Comparison of ENCODE assay signal across 1 cellular context in the genomic region with DNA sequence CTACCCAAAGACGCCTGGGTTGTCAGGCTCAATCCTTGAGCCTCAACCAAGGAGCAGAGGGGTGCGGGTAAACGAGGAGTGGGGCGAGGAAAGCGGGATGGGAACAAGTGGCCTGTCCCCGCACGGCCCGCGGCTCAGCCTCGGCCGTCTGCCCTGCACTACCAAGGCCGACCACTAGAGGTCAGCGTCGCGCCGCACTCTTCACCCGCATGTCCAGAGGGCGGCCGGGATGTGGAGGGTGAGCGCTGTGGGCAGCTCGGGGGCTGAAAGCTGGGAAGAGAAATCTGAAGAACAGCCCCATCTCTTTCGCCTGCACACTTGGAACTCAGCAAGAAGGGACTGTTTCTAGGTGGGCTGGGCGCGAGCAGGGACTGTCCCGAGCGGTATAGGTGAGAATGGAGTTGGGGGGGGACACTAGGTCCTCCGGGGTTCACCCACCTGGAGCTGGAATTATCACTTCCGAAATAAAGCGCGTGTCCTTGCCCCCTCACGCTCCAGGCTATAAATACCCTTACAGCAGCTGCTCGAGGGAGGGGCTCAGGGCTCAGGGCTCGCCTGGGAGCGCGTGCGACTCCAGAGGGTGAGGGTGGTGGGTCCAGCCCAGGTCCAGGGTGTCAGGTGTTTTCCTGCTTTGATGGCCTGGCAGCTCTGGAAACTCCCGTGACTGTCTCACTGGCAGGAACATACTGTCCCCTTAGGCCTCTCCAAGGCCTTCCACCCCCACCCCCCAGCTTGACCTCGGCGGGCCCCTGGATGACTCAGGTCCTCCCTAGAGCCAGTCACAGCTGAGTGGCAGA.
A peak's percentile ranks its signal among the peaks of the same experiment; 100 is the strongest.
TF ChIP-seq lines count a peak whose summit lies in the region.

No MANE protein-coding gene starts in this region.

TF ChIP-seq in HepG2, 621 proteins besides CTCF, POLR2A, EP300 and RAD21 (continued from another document and continues in another):
- TF ChIP-seq MLXIP (CRISPR knock-in tag; IDR thresholded peaks at IDR 0.05; ENCODE audit: borderline replicate concordance) (no peak), ZNF710 (CRISPR knock-in tag; IDR thresholded peaks at IDR 0.05; ENCODE audit: borderline replicate concordance) (no peak), ZNF782 (CRISPR knock-in tag; IDR thresholded peaks at IDR 0.05; ENCODE audit: borderline replicate concordance) (0 out of 2 replicates have a peak, but pooled peaks have one; percentile 11), DMTF1 (CRISPR knock-in tag; IDR thresholded peaks at IDR 0.05) (no peak), HMGXB4 (CRISPR knock-in tag; IDR thresholded peaks at IDR 0.05; ENCODE audit: borderline replicate concordance in 1 of 2, low read depth in 1 of 2) (peak; percentile 86 to 98), ZIK1 (CRISPR knock-in tag; IDR thresholded peaks at IDR 0.05; ENCODE audit: borderline replicate concordance, low read depth) (peak; percentile 21; the same call in 1 of the 2 replicates), TBP (CRISPR knock-in tag; IDR thresholded peaks at IDR 0.05) (no peak), ZNF761 (CRISPR knock-in tag; conservative IDR thresholded peaks at IDR 0.05) (peak; percentile 71), ZNF75D (CRISPR knock-in tag; IDR thresholded peaks at IDR 0.05; ENCODE audit: borderline replicate concordance) (no peak), NONO (IDR thresholded peaks at IDR 0.05) (no peak), NONO (CRISPR knock-in tag; conservative IDR thresholded peaks at IDR 0.05) (no peak), PRDM10 (CRISPR knock-in tag; IDR thresholded peaks at IDR 0.05; ENCODE audit: low read depth) (no peak), NR2F1 (CRISPR knock-in tag; IDR thresholded peaks at IDR 0.05) (0 out of 4 replicates have a peak, but pooled peaks of 1 of the 2 experiments have one; percentile 40), ZBTB10 (CRISPR knock-in tag; IDR thresholded peaks at IDR 0.05; ENCODE audit: borderline replicate concordance) (no peak), SIX4 (CRISPR knock-in tag; IDR thresholded peaks at IDR 0.05) (no peak), ZBTB1 (CRISPR knock-in tag; IDR thresholded peaks at IDR 0.05; ENCODE audit: borderline replicate concordance) (no peak), ZNF296 (CRISPR knock-in tag; conservative IDR thresholded peaks at IDR 0.05) (no peak), ZNF264 (CRISPR knock-in tag; IDR thresholded peaks at IDR 0.05) (no peak), ZBTB7B (CRISPR knock-in tag; IDR thresholded peaks at IDR 0.05) (no peak), FOXJ3 (CRISPR knock-in tag; IDR thresholded peaks at IDR 0.05; ENCODE audit: borderline replicate concordance) (no peak), SMARCE1 (IDR thresholded peaks at IDR 0.05; ENCODE audit: borderline replicate concordance) (no peak), MED13 (CRISPR knock-in tag; IDR thresholded peaks at IDR 0.05) (no peak), ELF3 (CRISPR knock-in tag; IDR thresholded peaks at IDR 0.05) (no peak), ZNF430 (CRISPR knock-in tag; IDR thresholded peaks at IDR 0.05) (no peak), ZNF652 (CRISPR knock-in tag; IDR thresholded peaks at IDR 0.05; ENCODE audit: borderline replicate concordance, low read depth) (no peak), ZMYM4 (CRISPR knock-in tag; IDR thresholded peaks at IDR 0.05) (0 out of 2 replicates have a peak, but pooled peaks have one; percentile 0), ZNF883 (CRISPR knock-in tag; IDR thresholded peaks at IDR 0.05; ENCODE audit: not compliant biosample characterization) (no peak), ZNF34 (CRISPR knock-in tag; IDR thresholded peaks at IDR 0.05; ENCODE audit: borderline replicate concordance) (no peak), ZNF746 (CRISPR knock-in tag; IDR thresholded peaks at IDR 0.05) (no peak), ZNF326 (CRISPR knock-in tag; IDR thresholded peaks at IDR 0.05; ENCODE audit: borderline replicate concordance) (0 out of 2 replicates have a peak, but pooled peaks have one; percentile 37)
- TF ChIP-seq, protein P1, sequence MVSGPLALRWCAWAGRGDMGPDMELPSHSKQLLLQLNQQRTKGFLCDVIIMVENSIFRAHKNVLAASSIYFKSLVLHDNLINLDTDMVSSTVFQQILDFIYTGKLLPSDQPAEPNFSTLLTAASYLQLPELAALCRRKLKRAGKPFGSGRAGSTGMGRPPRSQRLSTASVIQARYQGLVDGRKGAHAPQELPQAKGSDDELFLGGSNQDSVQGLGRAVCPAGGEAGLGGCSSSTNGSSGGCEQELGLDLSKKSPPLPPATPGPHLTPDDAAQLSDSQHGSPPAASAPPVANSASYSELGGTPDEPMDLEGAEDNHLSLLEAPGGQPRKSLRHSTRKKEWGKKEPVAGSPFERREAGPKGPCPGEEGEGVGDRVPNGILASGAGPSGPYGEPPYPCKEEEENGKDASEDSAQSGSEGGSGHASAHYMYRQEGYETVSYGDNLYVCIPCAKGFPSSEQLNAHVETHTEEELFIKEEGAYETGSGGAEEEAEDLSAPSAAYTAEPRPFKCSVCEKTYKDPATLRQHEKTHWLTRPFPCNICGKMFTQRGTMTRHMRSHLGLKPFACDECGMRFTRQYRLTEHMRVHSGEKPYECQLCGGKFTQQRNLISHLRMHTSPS (CRISPR knock-in tag; IDR thresholded peaks at IDR 0.05; ENCODE audit: low read depth): peak; percentile 54; the same call in 1 of the 2 replicates
- TF ChIP-seq, protein P2, sequence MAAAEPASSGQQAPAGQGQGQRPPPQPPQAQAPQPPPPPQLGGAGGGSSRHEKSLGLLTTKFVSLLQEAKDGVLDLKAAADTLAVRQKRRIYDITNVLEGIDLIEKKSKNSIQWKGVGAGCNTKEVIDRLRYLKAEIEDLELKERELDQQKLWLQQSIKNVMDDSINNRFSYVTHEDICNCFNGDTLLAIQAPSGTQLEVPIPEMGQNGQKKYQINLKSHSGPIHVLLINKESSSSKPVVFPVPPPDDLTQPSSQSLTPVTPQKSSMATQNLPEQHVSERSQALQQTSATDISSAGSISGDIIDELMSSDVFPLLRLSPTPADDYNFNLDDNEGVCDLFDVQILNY (CRISPR knock-in tag; conservative IDR thresholded peaks at IDR 0.05): no peak
- TF ChIP-seq, protein P3, sequence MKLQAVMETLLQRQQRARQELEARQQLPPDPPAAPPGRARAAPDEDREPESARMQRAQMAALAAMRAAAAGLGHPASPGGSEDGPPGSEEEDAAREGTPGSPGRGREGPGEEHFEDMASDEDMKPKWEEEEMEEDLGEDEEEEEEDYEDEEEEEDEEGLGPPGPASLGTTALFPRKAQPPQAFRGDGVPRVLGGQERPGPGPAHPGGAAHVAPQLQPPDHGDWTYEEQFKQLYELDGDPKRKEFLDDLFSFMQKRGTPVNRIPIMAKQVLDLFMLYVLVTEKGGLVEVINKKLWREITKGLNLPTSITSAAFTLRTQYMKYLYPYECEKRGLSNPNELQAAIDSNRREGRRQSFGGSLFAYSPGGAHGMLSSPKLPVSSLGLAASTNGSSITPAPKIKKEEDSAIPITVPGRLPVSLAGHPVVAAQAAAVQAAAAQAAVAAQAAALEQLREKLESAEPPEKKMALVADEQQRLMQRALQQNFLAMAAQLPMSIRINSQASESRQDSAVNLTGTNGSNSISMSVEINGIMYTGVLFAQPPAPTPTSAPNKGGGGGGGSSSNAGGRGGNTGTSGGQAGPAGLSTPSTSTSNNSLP (IDR thresholded peaks at IDR 0.05; ENCODE audit: low read depth, low read length): no peak
